Comparison of ENCODE assay signal across 1 cellular context in the genomic region with DNA sequence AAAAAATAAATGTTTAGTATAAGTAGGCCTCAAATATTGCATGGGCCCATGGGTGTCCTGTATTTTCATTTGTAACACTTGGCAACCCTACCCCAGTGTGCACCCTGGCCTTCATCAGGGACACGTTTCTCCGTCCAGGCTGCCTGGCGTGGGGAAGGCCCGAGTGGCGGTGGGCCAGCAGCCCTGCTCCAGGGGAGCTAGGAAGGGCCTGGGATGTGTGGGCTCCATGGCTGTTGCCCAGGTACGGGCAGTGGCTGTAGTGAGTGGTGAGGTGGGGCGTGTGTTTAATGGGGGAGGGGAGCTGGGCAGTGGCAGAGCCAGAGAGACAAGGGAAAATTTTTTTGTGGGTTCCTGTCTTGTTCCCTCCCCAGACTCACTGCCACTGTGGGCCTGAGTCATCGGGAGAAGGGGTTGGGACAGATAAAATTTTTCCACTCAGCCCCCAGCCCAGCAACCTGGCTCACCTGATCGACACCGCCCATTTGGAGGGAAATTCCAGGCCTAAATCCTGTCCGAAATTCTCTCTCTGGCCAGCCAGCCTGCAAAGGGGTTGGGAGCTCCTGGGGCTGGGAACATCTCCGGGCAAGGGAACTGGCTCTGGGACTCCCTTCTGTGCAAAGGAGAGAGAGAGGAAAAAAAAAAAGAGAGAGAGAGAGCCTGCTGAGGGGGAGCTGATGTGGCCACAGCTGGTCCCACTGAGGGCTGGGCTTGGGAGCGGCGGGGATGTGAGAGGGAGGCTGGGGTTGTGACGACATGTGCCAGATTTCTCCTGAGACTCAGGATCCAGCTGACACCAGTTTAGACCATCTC.
TF ChIP-seq lines count a peak whose summit lies in the region.

No MANE protein-coding gene starts in this region.

TF ChIP-seq in IMR-90, 13 proteins besides CTCF, POLR2A, EP300 and RAD21 (continued from another document):
- no peak for TF ChIP-seq ELK1 (IDR thresholded peaks at IDR 0.05; ENCODE audit: borderline replicate concordance, low read depth, low read length)
- no peak for TF ChIP-seq SMC3 (IDR thresholded peaks at IDR 0.05; ENCODE audit: low read depth, low read length)
- TF ChIP-seq, protein P1, sequence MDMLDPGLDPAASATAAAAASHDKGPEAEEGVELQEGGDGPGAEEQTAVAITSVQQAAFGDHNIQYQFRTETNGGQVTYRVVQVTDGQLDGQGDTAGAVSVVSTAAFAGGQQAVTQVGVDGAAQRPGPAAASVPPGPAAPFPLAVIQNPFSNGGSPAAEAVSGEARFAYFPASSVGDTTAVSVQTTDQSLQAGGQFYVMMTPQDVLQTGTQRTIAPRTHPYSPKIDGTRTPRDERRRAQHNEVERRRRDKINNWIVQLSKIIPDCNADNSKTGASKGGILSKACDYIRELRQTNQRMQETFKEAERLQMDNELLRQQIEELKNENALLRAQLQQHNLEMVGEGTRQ (IDR thresholded peaks at IDR 0.05; ENCODE audit: low read depth, low read length), result no peak
- no peak for TF ChIP-seq FOS (IDR thresholded peaks at IDR 0.05; ENCODE audit: low read depth, low read length)
- TF ChIP-seq NFE2L2 (IDR thresholded peaks at IDR 0.05; ENCODE audit: low read depth, low read length), result no peak
- TF ChIP-seq MXI1 (IDR thresholded peaks at IDR 0.05; ENCODE audit: borderline replicate concordance, low read depth, low read length), result no peak
- no peak for TF ChIP-seq MAZ (IDR thresholded peaks at IDR 0.05; ENCODE audit: borderline replicate concordance, low read depth, low read length)
- no peak for TF ChIP-seq CHD1 (IDR thresholded peaks at IDR 0.05; ENCODE audit: low read depth, low read length)
- TF ChIP-seq MAFK (IDR thresholded peaks at IDR 0.05; ENCODE audit: low read depth, low read length), result no peak
- no peak for TF ChIP-seq BHLHE40 (IDR thresholded peaks at IDR 0.05; ENCODE audit: low read depth, low read length)
TF ChIP-seq in IMR-90: peak in this region for 0.
